ENCODE assay signal across 9 cellular contexts in the genomic region with DNA sequence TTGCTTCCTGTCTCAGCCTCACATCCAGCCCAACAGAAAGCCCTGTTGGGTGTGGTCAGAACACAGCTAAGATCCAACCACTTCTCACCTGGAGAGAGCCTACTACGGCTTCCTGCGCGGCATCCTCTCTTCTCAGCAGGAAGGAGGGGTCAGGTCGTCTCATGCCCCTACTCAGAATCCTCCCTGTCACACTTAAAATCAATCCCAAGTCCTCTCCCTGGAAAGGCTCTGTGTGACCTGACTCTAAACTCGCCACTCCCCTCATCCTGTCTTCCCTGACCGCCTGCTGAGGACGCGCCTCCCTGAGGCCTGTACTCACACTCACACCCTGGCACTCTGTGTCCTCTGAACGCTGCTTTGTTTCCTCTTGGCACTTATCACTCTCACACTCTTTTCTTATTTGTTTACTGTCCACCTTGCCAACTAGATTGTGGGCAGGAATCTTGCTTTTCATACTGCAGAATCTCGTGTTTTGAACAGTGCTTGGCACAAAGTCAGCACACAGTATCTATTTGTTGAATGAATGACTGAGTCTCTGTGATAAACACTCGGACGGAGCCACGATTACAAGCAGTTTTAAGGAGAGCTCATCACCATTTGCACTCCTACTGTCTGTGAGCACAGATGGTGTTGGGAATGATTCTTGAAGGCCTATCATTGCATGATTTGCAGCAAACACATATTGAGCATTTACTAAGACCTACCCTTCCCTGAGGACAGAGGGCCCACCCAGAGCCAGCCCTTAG. TPM values are rescaled to one million over a fixed set of nuclear protein-coding genes. Genes with fewer than 3 reads are reported as not detected.
DNase-seq lines count a peak whose midpoint lies in the region; ATAC-seq and TF ChIP-seq lines count a peak whose summit lies in the region.
"Had no signal": no experiment of that assay in that cellular context is flagged by ENCODE, and none has a peak within 500 bp of the region (broad histone marks: within the 10 kb centered on the region; RNA-seq: fewer than 3 reads in every experiment).

No MANE protein-coding gene starts in this region.

- no peak overlapping the region for H3K27ac Mint-ChIP-seq in endodermal cell
- peak overlapping the region; percentile 70 to 95 (median 83) for H3K27ac Mint-ChIP-seq in naive thymus-derived CD8-positive, alpha-beta T cell

- H3K4me1 Mint-ChIP-seq in endodermal cell = peaks cover 9% of the 10 kb centered on the region
- peaks cover 22 to 56% (median 54%) of the 10 kb centered on the region in 4 donors for H3K4me1 Mint-ChIP-seq in naive thymus-derived CD8-positive, alpha-beta T cell

- H3K4me1 ChIP-seq in endodermal cell (ENCODE audit: control insufficient read depth, insufficient read depth, low read length) = no peaks in the 10 kb centered on the region

- no peaks in the 10 kb centered on the region for H3K27me3 ChIP-seq in endodermal cell (ENCODE audit: control insufficient read depth, insufficient read depth, low read length, poor library complexity, severe bottlenecking)

- 70 to 71% methylated on average over 12 to 13 of the region's 13 CpGs for WGBS in endodermal cell (ENCODE audit: insufficient coverage in 1 of 2, insufficient read length in 1 of 2), 2 experiments

- H3K36me3 Mint-ChIP-seq in endodermal cell (ENCODE audit: low read depth) = no peaks in the 10 kb centered on the region
- H3K36me3 Mint-ChIP-seq in naive thymus-derived CD8-positive, alpha-beta T cell = peaks cover 0 to 77% (median 19%) of the 10 kb centered on the region in 3 donors

- no peak overlapping the region for H3K27ac ChIP-seq in endodermal cell (ENCODE audit: low read depth, low read length)

- H3K4me3 ChIP-seq in endodermal cell (ENCODE audit: low read length) = no peak overlapping the region

- POLR2A ChIA-PET in naive thymus-derived CD8-positive, alpha-beta T cell (lab: Charles Lee) = interaction anchor here (0.6 to 1.6 kb wide), 10 partner anchors 10 to 367 kb away, joined by 3 to 9 read pairs (median 4); a partner anchor contains a TSS

- H3K27me3 Mint-ChIP-seq in endodermal cell (ENCODE audit: insufficient read depth) = no peaks in the 10 kb centered on the region
- no peaks in the 10 kb centered on the region for H3K27me3 Mint-ChIP-seq in naive thymus-derived CD8-positive, alpha-beta T cell

- peak in 1 of 2 donors; percentile 47 for ATAC-seq in naive thymus-derived CD8-positive, alpha-beta T cell

- peak; percentile 90 for DNase-seq in DMS53 (lab: John Stamatoyannopoulos, UW)
- DNase-seq in NCI-H774 (lab: John Stamatoyannopoulos, UW) = peak; percentile 25
- peak; percentile 80 for DNase-seq in endodermal cell
- no peak for DNase-seq in naive thymus-derived CD8-positive, alpha-beta T cell
- DNase-seq in stimulated activated naive CD4-positive, alpha-beta T cell (lab: John Stamatoyannopoulos, UW) = no peak
- no peak for DNase-seq in stimulated activated CD4-positive, alpha-beta T cell treated with anti-CD3 and anti-CD28 coated beads, Interleukin-15, amount 100 ng/mL, for 24 hours
- DNase-seq in GF-D8 (lab: John Stamatoyannopoulos, UW) = no peak
- DNase-seq in kidney glomerular epithelial cell (lab: John Stamatoyannopoulos, UW) = no peak

- no peak overlapping the region for H3K9ac ChIP-seq in endodermal cell (ENCODE audit: extremely low read depth, low read length, poor library complexity, severe bottlenecking)

- no peaks in the 10 kb centered on the region for H3K9me3 Mint-ChIP-seq in endodermal cell
- H3K9me3 Mint-ChIP-seq in naive thymus-derived CD8-positive, alpha-beta T cell = no peaks in the 10 kb centered on the region

- no peaks in the 10 kb centered on the region for H3K9me3 ChIP-seq in endodermal cell (ENCODE audit: control insufficient read depth, low read length)

- peak; percentile 15 for TF ChIP-seq CTCF in endodermal cell (conservative IDR thresholded peaks at IDR 0.05)

- no peak overlapping the region for H3K4me3 Mint-ChIP-seq in endodermal cell
- peak overlapping the region in 6 of 10 donors; percentile 5 to 67 (median 42) for H3K4me3 Mint-ChIP-seq in naive thymus-derived CD8-positive, alpha-beta T cell

- H3K36me3 ChIP-seq in endodermal cell (ENCODE audit: control insufficient read depth, insufficient read depth, low read length) = no peaks in the 10 kb centered on the region

RNA-seq across cellular contexts. Expression of a gene that starts 18.7 kb away (rescaled TPM):
- total RNA-seq in endodermal cell = 10 to 100 TPM; 98.9 to 99.9 TPM
- polyA plus RNA-seq in endodermal cell (2013, experiment 1 of 2) = 94.9 TPM
- 93.6 TPM for polyA plus RNA-seq in endodermal cell (2013, experiment 2 of 2)
- 10 to 100 TPM; 58.1 to 59.7 TPM for total RNA-seq in naive thymus-derived CD8-positive, alpha-beta T cell
- polyA plus RNA-seq in naive thymus-derived CD8-positive, alpha-beta T cell = 100 to 1,000 TPM; 113 to 141 (median 138) TPM

RNA-seq across cellular contexts. Expression of a gene that starts 21.8 kb away (rescaled TPM):
- under 1 TPM; 0.44 to 0.68 TPM for total RNA-seq in endodermal cell
- 0.18 TPM for polyA plus RNA-seq in endodermal cell (2013, experiment 1 of 2)
- polyA plus RNA-seq in endodermal cell (2013, experiment 2 of 2) = 0.12 TPM
- 10 to 100 TPM; 34.3 to 34.4 TPM for total RNA-seq in naive thymus-derived CD8-positive, alpha-beta T cell
- polyA plus RNA-seq in naive thymus-derived CD8-positive, alpha-beta T cell = 10 to 100 TPM; 18.9 to 22.2 (median 19.1) TPM
- total RNA-seq: Daoy had no signal

RNA-seq across cellular contexts. Expression of a gene that starts 50.8 kb away (rescaled TPM):
- 10 to 100 TPM; 33.4 to 39.0 TPM for total RNA-seq in endodermal cell
- polyA plus RNA-seq in endodermal cell (2013, experiment 1 of 2) = 35.6 TPM
- polyA plus RNA-seq in endodermal cell (2013, experiment 2 of 2) = 33.7 TPM
- 10 to 100 TPM; 37.8 to 38.4 TPM for total RNA-seq in naive thymus-derived CD8-positive, alpha-beta T cell
- polyA plus RNA-seq in naive thymus-derived CD8-positive, alpha-beta T cell = 10 to 100 TPM; 25.7 to 36.8 (median 30.8) TPM

Comparison
In these comparisons a context has a peak if more than half of its experiments do, and no peak if none do; other contexts are left out.
1. DNase-seq: peak in DMS53 (single experiment), NCI-H774 (single experiment) and endodermal cell (single experiment); none in naive thymus-derived CD8-positive, alpha-beta T cell (0 of 10), stimulated activated naive CD4-positive, alpha-beta T cell (0 of 6), stimulated activated CD4-positive, alpha-beta T cell treated with anti-CD3 and anti-CD28 coated beads, Interleukin-15, amount 100 ng/mL, for 24 hours (single experiment), GF-D8 (single experiment) and kidney glomerular epithelial cell (single experiment).
2. RNA of a gene that starts 21.8 kb away (total RNA-seq): 34.3 to 34.4 TPM in naive thymus-derived CD8-positive, alpha-beta T cell; 0.44 to 0.68 TPM in endodermal cell; every median in the first group is over 10 times any median in the second.